In the genomic region with DNA sequence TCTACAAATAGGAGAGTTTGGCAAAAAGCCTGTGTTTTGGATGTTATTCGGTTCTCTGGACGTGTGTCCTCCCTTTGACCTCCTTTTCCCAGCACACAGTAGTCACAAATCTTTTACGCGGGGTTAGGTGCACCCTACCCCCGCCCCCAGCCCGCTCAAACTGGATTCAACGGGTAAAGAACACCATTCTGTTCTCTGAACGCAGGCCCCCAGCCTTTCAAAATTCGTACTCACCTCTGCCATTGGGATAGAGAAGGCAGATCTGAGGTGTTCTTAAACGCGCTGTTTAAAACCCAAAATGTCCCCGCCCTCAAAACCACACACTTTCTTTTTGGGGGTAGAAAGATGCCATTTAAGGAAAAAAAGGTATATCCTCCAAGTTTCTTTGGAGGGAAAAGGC, we compare ENCODE assay signal across 9 cellular contexts. TPM values are rescaled to one million over a fixed set of nuclear protein-coding genes. Genes with fewer than 3 reads are reported as not detected.
DNase-seq lines count a peak whose midpoint lies in the region; ATAC-seq, FAIRE-seq and TF ChIP-seq lines count a peak whose summit lies in the region.
"Had no signal": no experiment of that assay in that cellular context is flagged by ENCODE, and none has a peak within 500 bp of the region (broad histone marks: within the 10 kb centered on the region; RNA-seq: fewer than 3 reads in every experiment).

No MANE protein-coding gene starts in this region.

- H3K9me3 ChIP-seq in pancreas = no peaks in the 10 kb centered on the region

- H3K4me1 Mint-ChIP-seq in activated CD8-positive, alpha-beta T cell treated with anti-CD3 and anti-CD28 coated beads, Interleukin-2, amount 10 ng/mL, durations not matched to agents 7 days and 5 days (ENCODE audit: low read depth) = peaks cover 34% of the 10 kb centered on the region
- peaks cover 17% of the 10 kb centered on the region for H3K4me1 Mint-ChIP-seq in glutamatergic neuron (ENCODE audit: low read depth, unreplicated experiment)
- peaks cover 37% of the 10 kb centered on the region for H3K4me1 Mint-ChIP-seq in stimulated activated effector memory CD8-positive, alpha-beta T cell treated with anti-CD3 and anti-CD28 coated beads, Interleukin-12 subunit alpha, Interleukin-12 subunit beta, amount 100 ng/mL, for 72 hours

- no peak for TF ChIP-seq CTCF in glutamatergic neuron (IDR thresholded peaks at IDR 0.05; ENCODE audit: partially characterized antibody, unreplicated experiment)
- no peak for TF ChIP-seq CTCF in pancreas (IDR thresholded peaks at IDR 0.05)

- H3K27ac Mint-ChIP-seq in activated CD8-positive, alpha-beta T cell treated with anti-CD3 and anti-CD28 coated beads, Interleukin-2, amount 10 ng/mL, durations not matched to agents 7 days and 5 days = peak overlapping the region; percentile 92
- H3K27ac Mint-ChIP-seq in glutamatergic neuron (ENCODE audit: unreplicated experiment) = no peak overlapping the region
- no peak overlapping the region for H3K27ac Mint-ChIP-seq in stimulated activated effector memory CD8-positive, alpha-beta T cell treated with anti-CD3 and anti-CD28 coated beads, Interleukin-12 subunit alpha, Interleukin-12 subunit beta, amount 100 ng/mL, for 72 hours

- H3K9me3 Mint-ChIP-seq in activated CD8-positive, alpha-beta T cell treated with anti-CD3 and anti-CD28 coated beads, Interleukin-2, amount 10 ng/mL, durations not matched to agents 7 days and 5 days (ENCODE audit: insufficient read depth) = no peaks in the 10 kb centered on the region
- H3K9me3 Mint-ChIP-seq in glutamatergic neuron (ENCODE audit: unreplicated experiment) = peaks cover 13% of the 10 kb centered on the region
- H3K9me3 Mint-ChIP-seq in stimulated activated effector memory CD8-positive, alpha-beta T cell treated with anti-CD3 and anti-CD28 coated beads, Interleukin-12 subunit alpha, Interleukin-12 subunit beta, amount 100 ng/mL, for 72 hours = no peaks in the 10 kb centered on the region

- CTCF ChIA-PET in activated CD8-positive, alpha-beta T cell treated with anti-CD3 and anti-CD28 coated beads, Interleukin-2, amount 10 ng/mL, durations not matched to agents 7 days and 5 days (lab: Charles Lee) = interaction anchor here (3.2 kb wide), 1 partner anchor 136 kb away, joined by 11 read pairs; no protein-coding TSS in a partner anchor

- peak; percentile 21 for ATAC-seq in activated CD8-positive, alpha-beta T cell treated with anti-CD3 and anti-CD28 coated beads, Interleukin-2, amount 10 ng/mL, durations not matched to agents 7 days and 5 days
- ATAC-seq in stimulated activated effector memory CD8-positive, alpha-beta T cell treated with anti-CD3 and anti-CD28 coated beads, Interleukin-12 subunit alpha, Interleukin-12 subunit beta, amount 100 ng/mL, for 72 hours = no peak
- ATAC-seq in pancreas (no peak), HG03139 (IDR thresholded peaks at IDR 0.05; ENCODE audit: unreplicated experiment) (no peak)

- DNase-seq in NAMALWA (ENCODE audit: low spot score) = peak; percentile 62
- peak; percentile 82 for DNase-seq in activated CD8-positive, alpha-beta T cell treated with anti-CD3 and anti-CD28 coated beads, Interleukin-2, amount 10 ng/mL, durations not matched to agents 7 days and 5 days
- DNase-seq in glutamatergic neuron = no peak
- no peak for DNase-seq in stimulated activated effector memory CD8-positive, alpha-beta T cell treated with anti-CD3 and anti-CD28 coated beads, Interleukin-12 subunit alpha, Interleukin-12 subunit beta, amount 100 ng/mL, for 72 hours (ENCODE audit: low spot score in 2 of 2)
- no peak for DNase-seq in pancreas
- no peak for DNase-seq in GM12892 (ENCODE audit: insufficient read length)
- no peak for DNase-seq in RCC 7860 (ENCODE audit: low spot score)
- DNase-seq: NK-92 treated with Interleukin-12 subunit alpha and Interleukin-12 subunit beta, amount 100 ng/mL, for 24 hours had no signal

- no peak for FAIRE-seq in pancreas (lab: Jason Lieb, UNC)
- no peak for FAIRE-seq in GM12892 (lab: Jason Lieb, UNC)
- no peak for FAIRE-seq in RCC 7860 (lab: Jason Lieb, UNC)

- peak overlapping the region; percentile 99 for H3K4me3 Mint-ChIP-seq in activated CD8-positive, alpha-beta T cell treated with anti-CD3 and anti-CD28 coated beads, Interleukin-2, amount 10 ng/mL, durations not matched to agents 7 days and 5 days
- H3K4me3 Mint-ChIP-seq in glutamatergic neuron (ENCODE audit: unreplicated experiment) = peak overlapping the region; percentile 68
- H3K4me3 Mint-ChIP-seq in stimulated activated effector memory CD8-positive, alpha-beta T cell treated with anti-CD3 and anti-CD28 coated beads, Interleukin-12 subunit alpha, Interleukin-12 subunit beta, amount 100 ng/mL, for 72 hours = peak overlapping the region; percentile 92

- no peak for TF ChIP-seq POLR2A in GM12892 (IDR thresholded peaks at IDR 0.05; ENCODE audit: low read depth, low read length)

- H3K36me3 ChIP-seq in pancreas = no peaks in the 10 kb centered on the region

- WGBS in pancreas, 2 donors = 40% methylated on average over 12 of the region's 12 CpGs

- peaks cover 17% of the 10 kb centered on the region for H3K27me3 Mint-ChIP-seq in activated CD8-positive, alpha-beta T cell treated with anti-CD3 and anti-CD28 coated beads, Interleukin-2, amount 10 ng/mL, durations not matched to agents 7 days and 5 days (ENCODE audit: low read depth)
- peaks cover 32% of the 10 kb centered on the region for H3K27me3 Mint-ChIP-seq in glutamatergic neuron (ENCODE audit: unreplicated experiment)

- intact Hi-C loops in pancreas (cut with DNase I) = no loop called here

- POLR2A ChIA-PET in activated CD8-positive, alpha-beta T cell treated with anti-CD3 and anti-CD28 coated beads, Interleukin-2, amount 10 ng/mL, durations not matched to agents 7 days and 5 days (lab: Charles Lee) = interaction anchor here (0.7 to 0.9 kb wide), 3 partner anchors 136 to 407 kb away, joined by 3 to 4 read pairs (median 3); no protein-coding TSS in a partner anchor

- H3K27ac ChIP-seq in pancreas = no peak overlapping the region

- peak overlapping the region in 1 of 4 donors; percentile 58 for H3K4me3 ChIP-seq in pancreas

- peaks cover 6 to 56% (median 26%) of the 10 kb centered on the region in 4 donors for H3K27me3 ChIP-seq in pancreas

- peaks cover 0 to 5% (median 0%) of the 10 kb centered on the region in 3 donors for H3K4me1 ChIP-seq in pancreas

- H3K36me3 Mint-ChIP-seq in activated CD8-positive, alpha-beta T cell treated with anti-CD3 and anti-CD28 coated beads, Interleukin-2, amount 10 ng/mL, durations not matched to agents 7 days and 5 days (ENCODE audit: low read depth) = peaks cover 50% of the 10 kb centered on the region
- no peaks in the 10 kb centered on the region for H3K36me3 Mint-ChIP-seq in glutamatergic neuron (ENCODE audit: unreplicated experiment)
- no peaks in the 10 kb centered on the region for H3K36me3 Mint-ChIP-seq in stimulated activated effector memory CD8-positive, alpha-beta T cell treated with anti-CD3 and anti-CD28 coated beads, Interleukin-12 subunit alpha, Interleukin-12 subunit beta, amount 100 ng/mL, for 72 hours

RNA-seq across cellular contexts. Expression of a gene that starts 2.7 kb away (rescaled TPM):
- total RNA-seq in activated CD8-positive, alpha-beta T cell treated with anti-CD3 and anti-CD28 coated beads, Interleukin-2, amount 10 ng/mL, durations not matched to agents 7 days and 5 days = 100 to 1,000 TPM; 205 to 246 TPM
- total RNA-seq in glutamatergic neuron (ENCODE audit: unreplicated experiment) = 0.98 TPM
- 1 to 10 TPM in 3 of 6 donors, under 1 TPM in 3; 0.28 to 3.5 (median 1.1) TPM for total RNA-seq in pancreas
- polyA plus RNA-seq in pancreas = under 1 TPM; 0.61 to 0.73 TPM
- polyA plus RNA-seq in GM12892 (2012; ENCODE audit: missing spikeins) = 20.9 TPM

Comparison
In these comparisons a context has a peak if more than half of its experiments do, and no peak if none do; other contexts are left out.
1. DNase-seq: peak in NAMALWA (single experiment) and activated CD8-positive, alpha-beta T cell treated with anti-CD3 and anti-CD28 coated beads, Interleukin-2, amount 10 ng/mL, durations not matched to agents 7 days and 5 days (single experiment); none in glutamatergic neuron (single experiment), stimulated activated effector memory CD8-positive, alpha-beta T cell treated with anti-CD3 and anti-CD28 coated beads, Interleukin-12 subunit alpha, Interleukin-12 subunit beta, amount 100 ng/mL, for 72 hours (0 of 2), pancreas (0 of 6), GM12892 (single experiment) and RCC 7860 (single experiment).
2. RNA of a gene that starts 2.7 kb away (total RNA-seq): 205 to 246 TPM in activated CD8-positive, alpha-beta T cell treated with anti-CD3 and anti-CD28 coated beads, Interleukin-2, amount 10 ng/mL, durations not matched to agents 7 days and 5 days; 0.28 to 3.5 TPM in pancreas and 0.98 TPM in glutamatergic neuron (single experiment); every median in the first group is over 10 times any median in the second.
3. Peak in every context shown above with its lines, with median percentiles within 50 percentile points of each other: H3K4me3 Mint-ChIP-seq.